In the genomic region with DNA sequence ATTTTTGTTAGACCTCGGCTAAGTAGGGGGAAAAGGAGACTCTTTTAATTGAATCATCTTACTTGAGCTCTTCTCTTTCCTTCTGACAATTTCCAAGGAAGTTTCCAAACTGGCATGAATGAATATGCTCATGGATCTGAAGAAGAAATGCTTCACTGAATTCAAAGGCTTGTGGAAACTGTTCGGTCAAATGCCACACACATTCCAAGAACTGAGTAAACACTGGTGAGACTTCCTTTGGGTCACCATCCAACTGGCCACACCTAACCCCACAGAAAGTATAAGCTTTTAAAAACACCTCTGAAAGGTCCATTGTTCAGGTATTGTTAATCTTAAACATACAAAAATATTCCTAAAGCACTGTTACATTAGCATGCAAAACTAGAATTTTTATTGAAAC, we compare ENCODE assay signal across 23 cellular contexts. TPM values are rescaled to one million over a fixed set of nuclear protein-coding genes. Genes with fewer than 3 reads are reported as not detected.
A peak's percentile ranks its signal among the peaks of the same experiment; 100 is the strongest.
DNase-seq lines count a peak whose midpoint lies in the region; ATAC-seq and TF ChIP-seq lines count a peak whose summit lies in the region.
"Had no signal": no experiment of that assay in that cellular context is flagged by ENCODE, and none has a peak within 500 bp of the region (broad histone marks: within the 10 kb centered on the region; RNA-seq: fewer than 3 reads in every experiment).

No MANE protein-coding gene starts in this region.

- no peaks in the 10 kb centered on the region for H3K27me3 Mint-ChIP-seq in activated T-helper 2 cell treated with anti-CD3 and anti-CD28 coated beads, Interferon-gamma antibody, Interleukin-2, Interleukin-4, amounts not matched to agents 10 μg/mL and 5 μg/mL and 100 μg/mL, durations not matched to agents 14 hours and 24 hours and 36 hours (ENCODE audit: low read depth)
- H3K27me3 Mint-ChIP-seq: activated B cell treated with CpG ODN at 0.5 μM for 24 hours; activated CD4-positive, alpha-beta memory T cell treated with anti-CD3 and anti-CD28 coated beads for 36 hours; activated naive CD8-positive, alpha-beta T cell treated with anti-CD3 and anti-CD28 coated beads, Interleukin-2, amount 50 U/mL, for 24 hours; CD4-positive, CD25-positive, alpha-beta regulatory T cell; naive thymus-derived CD8-positive, alpha-beta T cell; type B pancreatic cell had no signal

- TF ChIP-seq CTCF in AG10803 (conservative IDR thresholded peaks at IDR 0.05; ENCODE audit: low read length) (no peak), fibroblast of mammary gland (conservative IDR thresholded peaks at IDR 0.05; ENCODE audit: control insufficient read depth, insufficient read depth, low read depth, low read length) (no peak), mucosa of descending colon (IDR thresholded peaks at IDR 0.05) (no peak)

- peak; percentile 83 for ATAC-seq in mucosa of descending colon
- ATAC-seq in activated CD4-positive, CD25-positive, alpha-beta regulatory T cell treated with anti-CD3 and anti-CD28 coated beads, Interleukin-2, amount 50 U/mL, for 24 hours: no peak
- ATAC-seq: activated naive CD8-positive, alpha-beta T cell treated with anti-CD3 and anti-CD28 coated beads, Interleukin-2, amount 50 U/mL, for 24 hours; naive thymus-derived CD8-positive, alpha-beta T cell; sciatic nerve had no signal

- no peaks in the 10 kb centered on the region for H3K4me1 Mint-ChIP-seq in activated T-helper 2 cell treated with anti-CD3 and anti-CD28 coated beads, Interferon-gamma antibody, Interleukin-2, Interleukin-4, amounts not matched to agents 10 μg/mL and 5 μg/mL and 100 μg/mL, durations not matched to agents 14 hours and 24 hours and 36 hours (ENCODE audit: low read depth)
- H3K4me1 Mint-ChIP-seq: activated naive CD8-positive, alpha-beta T cell treated with anti-CD3 and anti-CD28 coated beads, Interleukin-2, amount 50 U/mL, for 24 hours had no signal

- H3K9me3 ChIP-seq in SK-N-MC (ENCODE audit: low read depth, low read length) (no peaks in the 10 kb centered on the region), mucosa of descending colon (no peaks in the 10 kb centered on the region)

- no peak overlapping the region for H3K27ac Mint-ChIP-seq in activated T-helper 2 cell treated with anti-CD3 and anti-CD28 coated beads, Interferon-gamma antibody, Interleukin-2, Interleukin-4, amounts not matched to agents 10 μg/mL and 5 μg/mL and 100 μg/mL, durations not matched to agents 14 hours and 24 hours and 36 hours
- H3K27ac Mint-ChIP-seq: activated B cell treated with CpG ODN at 0.5 μM for 24 hours; activated CD4-positive, alpha-beta memory T cell treated with anti-CD3 and anti-CD28 coated beads for 36 hours; activated naive CD8-positive, alpha-beta T cell treated with anti-CD3 and anti-CD28 coated beads, Interleukin-2, amount 50 U/mL, for 24 hours; type B pancreatic cell had no signal

- H3K27ac ChIP-seq in SK-N-MC: peak overlapping the region; percentile 80
- H3K27ac ChIP-seq: parathyroid adenoma had no signal

- DNase-seq in AG10803 (ENCODE audit: low read depth) (peak; percentile 10), SK-N-MC (ENCODE audit: low read depth, low spot score) (no peak), fibroblast of mammary gland (ENCODE audit: low read depth) (peak; percentile 23), mucosa of descending colon (no peak), NOMO-1 treated with DMSO at 0.1 percent for 48 hours (lab: John Stamatoyannopoulos, UW; ENCODE audit: unreplicated experiment) (no peak), T-helper 9 cell (no peak)
- DNase-seq in activated T-helper 2 cell treated with anti-CD3 and anti-CD28 coated beads, Interferon-gamma antibody, Interleukin-2, Interleukin-4, amounts not matched to agents 10 μg/mL and 5 μg/mL and 100 μg/mL, durations not matched to agents 14 hours and 24 hours and 36 hours (ENCODE audit: low spot score): no peak
- DNase-seq: activated B cell treated with CpG ODN at 0.5 μM for 24 hours; activated CD4-positive, alpha-beta memory T cell treated with anti-CD3 and anti-CD28 coated beads for 36 hours; activated gamma-delta T cell; activated naive CD8-positive, alpha-beta T cell treated with anti-CD3 and anti-CD28 coated beads, Interleukin-2, amount 50 U/mL, for 24 hours; CD4-positive, CD25-positive, alpha-beta regulatory T cell; DMS153; kidney; MM.1S; naive thymus-derived CD8-positive, alpha-beta T cell; NCI-H146; NCI-H2171 treated with DMSO at 0.1 percent for 48 hours; NCI-H526 treated with DMSO at 0.1 percent for 48 hours had no signal

- H3K4me3 ChIP-seq in AG10803 (ENCODE audit: low read length): no peak overlapping the region
- H3K4me3 ChIP-seq in SK-N-MC: no peak overlapping the region
- no peak overlapping the region for H3K4me3 ChIP-seq in fibroblast of mammary gland (ENCODE audit: control insufficient read depth, low read depth, low read length)
- H3K4me3 ChIP-seq in mucosa of descending colon: no peak overlapping the region

- peaks cover 66% of the 10 kb centered on the region for H3K36me3 ChIP-seq in SK-N-MC (ENCODE audit: insufficient read depth, low read length)
- no peaks in the 10 kb centered on the region for H3K36me3 ChIP-seq in mucosa of descending colon (ENCODE audit: low read depth)

- peaks cover 53% of the 10 kb centered on the region for H3K36me3 Mint-ChIP-seq in activated T-helper 2 cell treated with anti-CD3 and anti-CD28 coated beads, Interferon-gamma antibody, Interleukin-2, Interleukin-4, amounts not matched to agents 10 μg/mL and 5 μg/mL and 100 μg/mL, durations not matched to agents 14 hours and 24 hours and 36 hours (ENCODE audit: low read depth)

- intact Hi-C loops in mucosa of descending colon (cut with DNase I, micrococcal nuclease): no loop called here
- intact Hi-C loops in activated T-helper 2 cell treated with anti-CD3 and anti-CD28 coated beads, Interferon-gamma antibody, Interleukin-2, Interleukin-4, amounts not matched to agents 10 μg/mL and 5 μg/mL and 100 μg/mL, durations not matched to agents 14 hours and 24 hours and 36 hours (cut with micrococcal nuclease): no loop called here

- no peak overlapping the region for H3K4me3 Mint-ChIP-seq in activated T-helper 2 cell treated with anti-CD3 and anti-CD28 coated beads, Interferon-gamma antibody, Interleukin-2, Interleukin-4, amounts not matched to agents 10 μg/mL and 5 μg/mL and 100 μg/mL, durations not matched to agents 14 hours and 24 hours and 36 hours (ENCODE audit: low read depth)
- H3K4me3 Mint-ChIP-seq: activated B cell treated with CpG ODN at 0.5 μM for 24 hours; activated CD4-positive, alpha-beta memory T cell treated with anti-CD3 and anti-CD28 coated beads for 36 hours; activated naive CD8-positive, alpha-beta T cell treated with anti-CD3 and anti-CD28 coated beads, Interleukin-2, amount 50 U/mL, for 24 hours; CD4-positive, CD25-positive, alpha-beta regulatory T cell; naive thymus-derived CD8-positive, alpha-beta T cell; type B pancreatic cell had no signal

- H3K9me3 Mint-ChIP-seq in activated T-helper 2 cell treated with anti-CD3 and anti-CD28 coated beads, Interferon-gamma antibody, Interleukin-2, Interleukin-4, amounts not matched to agents 10 μg/mL and 5 μg/mL and 100 μg/mL, durations not matched to agents 14 hours and 24 hours and 36 hours: no peaks in the 10 kb centered on the region
- H3K9me3 Mint-ChIP-seq: activated B cell treated with CpG ODN at 0.5 μM for 24 hours; activated CD4-positive, alpha-beta memory T cell treated with anti-CD3 and anti-CD28 coated beads for 36 hours; activated naive CD8-positive, alpha-beta T cell treated with anti-CD3 and anti-CD28 coated beads, Interleukin-2, amount 50 U/mL, for 24 hours; CD4-positive, CD25-positive, alpha-beta regulatory T cell; naive thymus-derived CD8-positive, alpha-beta T cell; type B pancreatic cell had no signal

- no peaks in the 10 kb centered on the region for H3K4me1 ChIP-seq in mucosa of descending colon (ENCODE audit: low read depth)
- H3K4me1 ChIP-seq: parathyroid adenoma had no signal

- peak overlapping the region; percentile 14 for H3K9ac ChIP-seq in SK-N-MC (ENCODE audit: insufficient read length)
- H3K9ac ChIP-seq: parathyroid adenoma had no signal

RNA-seq across cellular contexts. Expression of a gene that starts 33.6 kb away (rescaled TPM):
- total RNA-seq in mucosa of descending colon: 10 to 100 TPM; 10.8 to 18.5 (median 13.7) TPM
- total RNA-seq in activated T-helper 2 cell treated with anti-CD3 and anti-CD28 coated beads, Interferon-gamma antibody, Interleukin-2, Interleukin-4, amounts not matched to agents 10 μg/mL and 5 μg/mL and 100 μg/mL, durations not matched to agents 14 hours and 24 hours and 36 hours: 16.3 and 16.5 TPM in 2 replicates

RNA-seq across cellular contexts. Expression of a gene that starts 47.7 kb away (rescaled TPM):
- 10 to 100 TPM; 31.9 to 35.3 (median 32.8) TPM for total RNA-seq in mucosa of descending colon
- total RNA-seq in activated T-helper 2 cell treated with anti-CD3 and anti-CD28 coated beads, Interferon-gamma antibody, Interleukin-2, Interleukin-4, amounts not matched to agents 10 μg/mL and 5 μg/mL and 100 μg/mL, durations not matched to agents 14 hours and 24 hours and 36 hours: 129 and 131 TPM in 2 replicates

Comparison
In these comparisons a context has a peak if more than half of its experiments do, and no peak if none do; other contexts are left out.
1. DNase-seq: peak in AG10803 (single experiment) and fibroblast of mammary gland (single experiment); none in SK-N-MC (single experiment), mucosa of descending colon (0 of 3), NOMO-1 treated with DMSO at 0.1 percent for 48 hours (single experiment), activated T-helper 2 cell treated with anti-CD3 and anti-CD28 coated beads, Interferon-gamma antibody, Interleukin-2, Interleukin-4, amounts not matched to agents 10 μg/mL and 5 μg/mL and 100 μg/mL, durations not matched to agents 14 hours and 24 hours and 36 hours (single experiment) and T-helper 9 cell (single experiment).